9 cellular contexts compared by ENCODE assay signal in the genomic region with DNA sequence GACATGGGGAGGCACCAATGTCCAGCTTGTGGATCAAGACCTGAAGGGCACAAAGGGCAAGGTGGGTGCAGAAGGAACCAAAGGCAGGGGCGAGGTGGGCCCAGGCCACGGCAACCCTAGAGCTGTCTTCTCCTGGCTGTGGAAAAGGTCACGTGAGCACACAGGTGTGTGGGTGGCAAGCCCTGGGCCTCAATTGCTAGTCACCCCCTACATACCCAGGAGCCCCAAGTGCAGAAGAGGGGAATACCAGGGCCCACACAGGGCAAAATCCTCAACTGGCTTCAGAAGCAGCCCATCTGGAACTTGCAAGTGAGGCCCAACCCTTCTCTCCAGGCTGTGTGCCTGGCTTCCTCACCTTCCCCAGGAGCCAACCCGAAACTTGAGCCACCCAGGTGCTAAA. TPM values are rescaled to one million over a fixed set of nuclear protein-coding genes. Genes with fewer than 3 reads are reported as not detected.
DNase-seq lines count a peak whose midpoint lies in the region; ATAC-seq, FAIRE-seq and TF ChIP-seq lines count a peak whose summit lies in the region.
"Had no signal": no experiment of that assay in that cellular context is flagged by ENCODE, and none has a peak within 500 bp of the region (broad histone marks: within the 10 kb centered on the region; RNA-seq: fewer than 3 reads in every experiment).

No MANE protein-coding gene starts in this region.

- dilution Hi-C loops in keratinocyte (cut with MboI; ENCODE audit: extremely low pct_ligation_motif_present, low sequenced_read_pairs) = no loop called here

- H3K4me2 ChIP-seq in keratinocyte (ENCODE audit: control insufficient read depth, extremely low read depth, insufficient read depth, low read depth, low read length) = peak overlapping the region; percentile 81

- peak; percentile 42 for DNase-seq in activated T-cell treated with anti-CD3 and anti-CD28 coated beads, Interleukin-2, amount 50 U/mL, for 1 hour
- DNase-seq in keratinocyte (ENCODE audit: low read depth, low spot score) = no peak
- peak; percentile 48 for DNase-seq in stimulated activated CD8-positive, alpha-beta memory T cell treated with anti-CD3 and anti-CD28 coated beads, Interleukin-12 subunit alpha, Interleukin-12 subunit beta, amount 100 ng/mL, for 4 hours (ENCODE audit: low read depth)
- DNase-seq in effector CD8-positive, alpha-beta T cell (lab: John Stamatoyannopoulos, UW) = no peak
- DNase-seq in NCI-H2227 (lab: John Stamatoyannopoulos, UW; ENCODE audit: unreplicated experiment) = no peak
- no peak for DNase-seq in DMS79 treated with DMSO at 0.1 percent for 48 hours (lab: John Stamatoyannopoulos, UW)
- DNase-seq: NCI-H187 had no signal

- peaks cover 2% of the 10 kb centered on the region for H3K9me1 ChIP-seq in keratinocyte (ENCODE audit: control insufficient read depth, extremely low read depth, insufficient read depth, low read length)

- peaks cover 38% of the 10 kb centered on the region for H3K79me2 ChIP-seq in keratinocyte (ENCODE audit: control insufficient read depth, insufficient read depth, low read length)

- no peaks in the 10 kb centered on the region for H4K20me1 ChIP-seq in keratinocyte (ENCODE audit: control insufficient read depth, extremely low read depth, insufficient read depth, low read length)

- no peak for TF ChIP-seq CTCF in keratinocyte (optimal IDR thresholded peaks at IDR 0.05 in 1 of 3, IDR thresholded peaks at IDR 0.05 in 1 of 3, conservative IDR thresholded peaks at IDR 0.05 in 1 of 3; ENCODE audit: extremely low read depth in 1 of 3, insufficient read depth in 2 of 3, low read length in 3 of 3)

- no peak for FAIRE-seq in keratinocyte (lab: Jason Lieb, UNC)

- ATAC-seq in HG03439 (IDR thresholded peaks at IDR 0.05; ENCODE audit: unreplicated experiment) (peak; percentile 4), HG03045 (IDR thresholded peaks at IDR 0.05; ENCODE audit: unreplicated experiment) (no peak)

- H3K36me3 ChIP-seq in keratinocyte (ENCODE audit: control insufficient read depth in 2 of 2, extremely low read depth in 1 of 2, insufficient read depth in 2 of 2, low read length in 2 of 2) = peaks cover 19 to 32% of the 10 kb centered on the region in 2 experiments

- no peak overlapping the region for H2AFZ ChIP-seq in keratinocyte (ENCODE audit: control insufficient read depth, low read length)

- H3K4me3 ChIP-seq in keratinocyte (ENCODE audit: control insufficient read depth in 2 of 3, extremely low read depth in 1 of 3, insufficient read depth in 2 of 3, low read depth in 1 of 3, low read length in 3 of 3) = no peak overlapping the region

- peak overlapping the region; percentile 98 for H3K27ac ChIP-seq in keratinocyte (ENCODE audit: control insufficient read depth, insufficient read depth, low read length)

- H3K9me3 ChIP-seq in keratinocyte (ENCODE audit: control insufficient read depth, low read depth, low read length) = no peaks in the 10 kb centered on the region

- H3K27me3 ChIP-seq in keratinocyte (ENCODE audit: control insufficient read depth, extremely low read depth, insufficient read depth, low read length) = no peaks in the 10 kb centered on the region

- peak overlapping the region; percentile 96 for H3K9ac ChIP-seq in keratinocyte (ENCODE audit: control insufficient read depth, extremely low read depth, insufficient read depth, low read length)

- H3K4me1 ChIP-seq in keratinocyte (ENCODE audit: control insufficient read depth, extremely low read depth, insufficient read depth, low read length) = peaks cover 68% of the 10 kb centered on the region

RNA-seq across cellular contexts. Expression of gene ZBTB17, which starts 25.6 kb away (rescaled TPM):
- polyA plus RNA-seq in keratinocyte = 18.4 to 46.0 TPM (median 19.7 TPM) in 3 replicates
- polyA plus RNA-seq in keratinocyte (2011; ENCODE audit: low read depth) = 19.9 TPM
- polyA plus RNA-seq in keratinocyte (2011; cell fraction: cytosol; rRNA removed) = 14.4 and 22.8 TPM in 2 replicates
- 54.4 and 73.4 TPM in 2 replicates for polyA plus RNA-seq in keratinocyte (2011; cell fraction: nucleus; rRNA removed)
- polyA plus RNA-seq in keratinocyte (2012; ENCODE audit: low replicate concordance) = 17.7 and 30.4 TPM in 2 replicates
- polyA minus RNA-seq in keratinocyte = 30.1 to 46.5 TPM (median 44.2 TPM) in 3 replicates
- 45.1 TPM for polyA minus RNA-seq in keratinocyte (2011; cell fraction: cytosol; rRNA and poly(A)+ RNA removed)
- polyA minus RNA-seq in keratinocyte (2011; cell fraction: nucleus; rRNA and poly(A)+ RNA removed) = 27.1 and 27.3 TPM in 2 replicates

RNA-seq across cellular contexts. Expression of gene SRARP, which starts 53.7 kb away (rescaled TPM):
- not detected in 3 replicates for polyA plus RNA-seq in keratinocyte
- not detected for polyA plus RNA-seq in keratinocyte (2011; ENCODE audit: low read depth)
- polyA plus RNA-seq in keratinocyte (2011; cell fraction: cytosol; rRNA removed) = not detected in 2 replicates
- polyA plus RNA-seq in keratinocyte (2011; cell fraction: nucleus; rRNA removed) = not detected in 2 replicates
- polyA plus RNA-seq in keratinocyte (2012; ENCODE audit: low replicate concordance) = not detected in 2 replicates
- 0.06 to 0.13 TPM in 2 of 3 replicates, not detected in the other for polyA minus RNA-seq in keratinocyte
- polyA minus RNA-seq in keratinocyte (2011; cell fraction: cytosol; rRNA and poly(A)+ RNA removed) = not detected
- not detected in 2 replicates for polyA minus RNA-seq in keratinocyte (2011; cell fraction: nucleus; rRNA and poly(A)+ RNA removed)

Comparison
In these comparisons a context has a peak if more than half of its experiments do, and no peak if none do; other contexts are left out.
1. DNase-seq: peak in activated T-cell treated with anti-CD3 and anti-CD28 coated beads, Interleukin-2, amount 50 U/mL, for 1 hour (single experiment) and stimulated activated CD8-positive, alpha-beta memory T cell treated with anti-CD3 and anti-CD28 coated beads, Interleukin-12 subunit alpha, Interleukin-12 subunit beta, amount 100 ng/mL, for 4 hours (single experiment); none in keratinocyte (single experiment), effector CD8-positive, alpha-beta T cell (single experiment), NCI-H2227 (single experiment) and DMS79 treated with DMSO at 0.1 percent for 48 hours (single experiment).